ENCODE assay signal across 8 cellular contexts in genomic region chr16:5097470-5098220, GRCh38. TPM values are rescaled to one million over a fixed set of nuclear protein-coding genes. Genes with fewer than 3 reads are reported as not detected.
DNase-seq lines count a peak whose midpoint lies in the region; ATAC-seq and TF ChIP-seq lines count a peak whose summit lies in the region.
"Not testable (repeated sequence)": the region's sequence is repeated elsewhere in the genome, so short reads cannot be mapped to it uniquely, and the experiment has no call there.

EEF2KMT (minus strand) TSS chr16:5097795; CDS start chr16:5097739, 56 bp downstream.

- peak; percentile 99 for DNase-seq in GM12865 (ENCODE audit: low read depth)
- peak; percentile 91 for DNase-seq in NCI-H1436 treated with DMSO at 0.1 percent for 48 hours (lab: John Stamatoyannopoulos, UW)
- peak; percentile 76 for DNase-seq in T follicular helper cell (ENCODE audit: low read depth)
- DNase-seq in amniotic epithelial cell (ENCODE audit: low read depth): peak; percentile 99
- DNase-seq in heart left ventricle: peak; percentile 99 to 100 (median 99)
- DNase-seq in pons (ENCODE audit: low spot score): peak; percentile 99
- peak; percentile 99 for DNase-seq in transverse colon

- TF ChIP-seq CTCF in GM12865 (IDR thresholded peaks at IDR 0.05; ENCODE audit: insufficient read depth, low read depth, low read length, missing control alignments); heart left ventricle (IDR thresholded peaks at IDR 0.05); transverse colon (IDR thresholded peaks at IDR 0.05): not testable (repeated sequence)

- 0 to 1% (median 1%) methylated on average over 31 to 67 of the region's 67 CpGs for WGBS in heart left ventricle, 4 donors
- WGBS in transverse colon (ENCODE audit: low coverage in 1 of 2), 2 donors: 1% methylated on average over 15 of the region's 67 CpGs; no CpG with 5 or more reads in 1 of the 2 donors

- ATAC-seq in HG02840 (IDR thresholded peaks at IDR 0.05; ENCODE audit: low FRiP score, unreplicated experiment) (peak; percentile 92), heart left ventricle (peak; percentile 100)

- not testable (repeated sequence) for H3K36me3 ChIP-seq in heart left ventricle, transverse colon

- not testable (repeated sequence) for TF ChIP-seq POLR2A in heart left ventricle (IDR thresholded peaks at IDR 0.05); transverse colon (IDR thresholded peaks at IDR 0.05)

- intact Hi-C loops in heart left ventricle (cut with DNase I): not testable (repeated sequence)
- intact Hi-C loops in transverse colon (cut with DNase I; ENCODE audit: low total_unique reads): loop anchor here (10.0 kb wide), 1 partner anchor 743 kb away; the partner anchor contains the start of gene PAM16

- H3K27ac ChIP-seq in heart left ventricle (peak within 1 kb of the TSS; percentile 20 to 88 (median 84)), transverse colon (peak within 1 kb of the TSS; percentile 86 to 93 (median 90))

- H3K4me1 ChIP-seq in heart left ventricle: peaks cover 0 to 15% (median 1%) of the 10 kb centered on the region in 12 donors
- H3K4me1 ChIP-seq in transverse colon: peaks cover 0 to 11% (median 5%) of the 10 kb centered on the region in 4 donors

- in situ Hi-C loops in transverse colon (cut with MboI; ENCODE audit: low pct_ligation_motif_present in 1 of 4, low pct_unique_long_range_greater_than_20kb in 1 of 4, low sequenced_read_pairs in 3 of 4): not testable (repeated sequence)

- H3K9me3 ChIP-seq in heart left ventricle, transverse colon: not testable (repeated sequence)

- H3K27me3 ChIP-seq in heart left ventricle, transverse colon: not testable (repeated sequence)

- peak within 1 kb of the TSS; percentile 76 for H3K4me3 ChIP-seq in GM12865 (ENCODE audit: low read depth, low read length)
- peak within 1 kb of the TSS; percentile 60 to 95 (median 83) for H3K4me3 ChIP-seq in heart left ventricle
- H3K4me3 ChIP-seq in transverse colon: peak within 1 kb of the TSS; percentile 85 to 89 (median 88)

- not testable (repeated sequence) for TF ChIP-seq EP300 in transverse colon (IDR thresholded peaks at IDR 0.05; ENCODE audit: low read depth)

RNA-seq across cellular contexts. Expression of gene EEF2KMT, which starts in this region (rescaled TPM):
- total RNA-seq in heart left ventricle: 10 to 100 TPM in 1 of 9 donors, 1 to 10 TPM in 8; 6.2 to 10.8 (median 7.2) TPM
- 10 to 100 TPM in 1 of 2 donors, 1 to 10 TPM in 1; 3.2 to 11.6 TPM for polyA plus RNA-seq in heart left ventricle
- total RNA-seq in transverse colon: 1 to 10 TPM; 4.5 to 7.2 (median 6.5) TPM

Comparison
In these comparisons a context has a peak if more than half of its experiments do, and no peak if none do; other contexts are left out.
1. Peak in every context shown above with its lines: DNase-seq, ATAC-seq, H3K4me3 ChIP-seq and H3K27ac ChIP-seq.